19 cellular contexts compared by ENCODE assay signal in genomic region chr2:23488584-23488983, GRCh38.
"Had no signal": no experiment of that assay in that cellular context is flagged by ENCODE, and none has a peak within 500 bp of the region (broad histone marks: within the 10 kb centered on the region; RNA-seq: fewer than 3 reads in every experiment).

No MANE protein-coding gene starts in this region.

- H3K36me3 Mint-ChIP-seq: activated CD8-positive, alpha-beta memory T cell treated with anti-CD3 and anti-CD28 coated beads, Interleukin-2, amount 10 ng/mL, durations not matched to agents 7 days and 5 days; T-cell had no signal

- DNase-seq: activated CD4-positive, CD25-positive, alpha-beta regulatory T cell; activated CD8-positive, alpha-beta memory T cell treated with anti-CD3 and anti-CD28 coated beads, Interleukin-2, amount 10 ng/mL, durations not matched to agents 7 days and 5 days; activated naive CD4-positive, alpha-beta T cell treated with anti-CD3 and anti-CD28 coated beads, Interleukin-2, amount 50 U/mL, for 16 hours; amygdala; cerebellar nuclear complex; left ventricle myocardium superior; mesendoderm; nephron progenitor cell; sigmoid colon; stimulated activated CD4-positive, alpha-beta T cell treated with anti-CD3 and anti-CD28 coated beads, Interleukin-12 subunit alpha, Interleukin-12 subunit beta, amount 100 ng/mL, for 4 hours; stimulated activated CD4-positive, alpha-beta T cell treated with anti-CD3 and anti-CD28 coated beads, Interleukin-2, amount 100 ng/mL, for 48 hours; T-cell; thyroid gland; uterus had no signal

- FAIRE-seq: keratinocyte, TTC549 had no signal

- H3K4me3 ChIP-seq: gastroesophageal sphincter, sigmoid colon, SK-N-MC, thyroid gland, uterus had no signal

- H3K27ac ChIP-seq: gastroesophageal sphincter, sigmoid colon, SK-N-MC, thyroid gland, uterus had no signal

- H3K9me3 ChIP-seq: gastroesophageal sphincter, sigmoid colon, thyroid gland, uterus had no signal

- H3K4me1 ChIP-seq: thyroid gland, uterus had no signal

- H3K36me3 ChIP-seq: sigmoid colon, thyroid gland, uterus had no signal

- H3K4me3 Mint-ChIP-seq: activated CD8-positive, alpha-beta memory T cell treated with anti-CD3 and anti-CD28 coated beads, Interleukin-2, amount 10 ng/mL, durations not matched to agents 7 days and 5 days; dendritic cell treated with granulocyte-macrophage colony-stimulating factor and Interleukin-4, amounts not matched to agents 40 ng/mL and 50 ng/mL, for 4 days; nephron progenitor cell; T-cell had no signal

- H3K27ac Mint-ChIP-seq: activated CD8-positive, alpha-beta memory T cell treated with anti-CD3 and anti-CD28 coated beads, Interleukin-2, amount 10 ng/mL, durations not matched to agents 7 days and 5 days; dendritic cell treated with granulocyte-macrophage colony-stimulating factor and Interleukin-4, amounts not matched to agents 40 ng/mL and 50 ng/mL, for 4 days; nephron progenitor cell; T-cell had no signal

- ATAC-seq: gastroesophageal sphincter, left ventricle myocardium superior, T-cell had no signal

- H3K9me3 Mint-ChIP-seq: dendritic cell treated with granulocyte-macrophage colony-stimulating factor and Interleukin-4, amounts not matched to agents 40 ng/mL and 50 ng/mL, for 4 days; nephron progenitor cell; T-cell had no signal

- H3K27me3 ChIP-seq: gastroesophageal sphincter, sigmoid colon, thyroid gland, uterus had no signal
